1 cellular context compared by ENCODE assay signal in genomic region chr4:55358668-55359067, GRCh38.
TF ChIP-seq lines count a peak whose summit lies in the region.

No MANE protein-coding gene starts in this region.

TF ChIP-seq in GM12878, 131 proteins besides CTCF, POLR2A, EP300 and RAD21 (continued from another document):
- TF ChIP-seq BCLAF1 (IDR thresholded peaks at IDR 0.05) (no peak), RELB (IDR thresholded peaks at IDR 0.05; ENCODE audit: low read depth) (no peak), ATF7 (IDR thresholded peaks at IDR 0.05; ENCODE audit: low read depth) (no peak), PAX8 (IDR thresholded peaks at IDR 0.05) (no peak), POU2F2 (IDR thresholded peaks at IDR 0.05; ENCODE audit: borderline replicate concordance, low read depth, low read length) (peak; percentile 72; the same call in 1 of the 3 replicates), PKNOX1 (IDR thresholded peaks at IDR 0.05) (no peak), MEF2A (IDR thresholded peaks at IDR 0.05; ENCODE audit: insufficient read depth, low read depth, low read length) (0 out of 2 replicates have a peak, but pooled peaks have one; percentile 43), LARP7 (IDR thresholded peaks at IDR 0.05) (no peak), HCFC1 (IDR thresholded peaks at IDR 0.05; ENCODE audit: low read length) (no peak), RELA (IDR thresholded peaks at IDR 0.05; ENCODE audit: borderline replicate concordance, partially characterized antibody) (no peak), NFYA (IDR thresholded peaks at IDR 0.05; ENCODE audit: borderline replicate concordance, low read depth, low read length) (no peak), ZBTB40 (IDR thresholded peaks at IDR 0.05; ENCODE audit: borderline replicate concordance) (no peak), ZNF384 (IDR thresholded peaks at IDR 0.05; ENCODE audit: borderline replicate concordance, low read depth, low read length) (no peak), POLR2AphosphoS5 (IDR thresholded peaks at IDR 0.05; ENCODE audit: low read length) (no peak)
